16 cellular contexts compared by ENCODE assay signal in genomic region chr7:135459951-135460567, GRCh38. TPM values are rescaled to one million over a fixed set of nuclear protein-coding genes. Genes with fewer than 3 reads are reported as not detected.
A peak's percentile ranks its signal among the peaks of the same experiment; 100 is the strongest.
DNase-seq lines count a peak whose midpoint lies in the region; ATAC-seq and TF ChIP-seq lines count a peak whose summit lies in the region.
"Had no signal": no experiment of that assay in that cellular context is flagged by ENCODE, and none has a peak within 500 bp of the region (broad histone marks: within the 10 kb centered on the region; RNA-seq: fewer than 3 reads in every experiment).

No MANE protein-coding gene starts in this region.

- ATAC-seq in GM18520 (IDR thresholded peaks at IDR 0.05; ENCODE audit: unreplicated experiment) (peak; percentile 47), GM19463 (IDR thresholded peaks at IDR 0.05; ENCODE audit: unreplicated experiment) (peak; percentile 67), HG03175 (IDR thresholded peaks at IDR 0.05; ENCODE audit: unreplicated experiment) (peak; percentile 45)
- ATAC-seq: left cardiac atrium, Panc1, SK-N-SH treated with all-trans-retinoic acid at 6 μM for 48 hours had no signal

- DNase-seq in fibroblast of villous mesenchyme (ENCODE audit: low read depth) (peak; percentile 11), occipital lobe (lab: John Stamatoyannopoulos, UW) (no peak), NCI-H2029 (lab: John Stamatoyannopoulos, UW) (no peak), NCI-H2107 (lab: John Stamatoyannopoulos, UW) (no peak), NCI-H146 (lab: John Stamatoyannopoulos, UW) (no peak)
- DNase-seq: BE2C, DMS153, GM23248, left cardiac atrium, NCI-H524 had no signal

- H3K4me3 ChIP-seq in fibroblast of villous mesenchyme (ENCODE audit: low read depth, low read length) = no peak overlapping the region
- H3K4me3 ChIP-seq: GM23248, hepatocyte had no signal

- no peak for TF ChIP-seq CTCF in fibroblast of villous mesenchyme (IDR thresholded peaks at IDR 0.05; ENCODE audit: insufficient read depth, low read depth, low read length)

RNA-seq across cellular contexts. Expression of gene CNOT4, which starts 49.8 kb away (rescaled TPM):
- total RNA-seq in fibroblast of villous mesenchyme = 10.3 and 16.4 TPM in 2 replicates
- total RNA-seq in occipital lobe = 32.4 TPM
